24 cellular contexts compared by ENCODE assay signal in the genomic region with DNA sequence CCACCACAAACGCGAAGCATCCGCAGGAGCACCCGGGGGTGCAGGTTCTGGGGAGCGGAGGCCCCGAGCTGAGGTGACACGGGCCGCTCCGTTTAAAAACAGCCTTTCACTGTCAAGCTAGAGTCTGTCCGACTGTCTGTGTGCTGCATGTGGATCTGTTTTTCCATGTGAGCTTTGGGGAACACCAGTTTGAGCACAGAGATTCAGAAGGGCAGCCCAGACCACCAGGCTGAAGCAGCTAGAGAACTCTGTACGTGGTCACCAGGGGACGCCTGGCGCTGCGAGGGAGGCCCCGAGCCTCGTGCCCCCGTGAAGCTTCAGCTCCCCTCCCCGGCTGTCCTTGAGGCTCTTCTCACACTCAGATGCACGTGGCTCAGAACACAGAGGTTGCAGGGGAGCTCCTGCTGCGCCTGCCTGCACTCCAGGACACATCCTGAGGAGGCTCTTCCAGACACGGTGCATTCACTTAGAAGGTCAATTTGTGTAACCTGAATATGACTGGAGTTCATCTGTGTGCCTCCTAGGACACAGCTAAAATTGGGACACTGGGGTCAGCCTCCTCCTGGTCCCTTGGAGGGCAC.
"Had no signal": no experiment of that assay in that cellular context is flagged by ENCODE, and none has a peak within 500 bp of the region (broad histone marks: within the 10 kb centered on the region; RNA-seq: fewer than 3 reads in every experiment).

No MANE protein-coding gene starts in this region.

- ATAC-seq: effector memory CD8-positive, alpha-beta T cell; gastrocnemius medialis; left lobe of liver; naive thymus-derived CD4-positive, alpha-beta T cell; psoas muscle; sciatic nerve; stimulated activated memory B cell treated with anti-CD40 and anti-IgM and Interleukin-4, amounts not matched to agents 10 μg/mL and 1 μg/mL and 100 μg/mL, for 72 hours had no signal

- H3K36me3 ChIP-seq: esophagus muscularis mucosa, gastrocnemius medialis, heart right ventricle, neutrophil, spleen, tibial artery, upper lobe of left lung, uterus had no signal

- H3K9me3 Mint-ChIP-seq: effector memory CD8-positive, alpha-beta T cell; naive thymus-derived CD4-positive, alpha-beta T cell; stimulated activated memory B cell treated with anti-CD40 and anti-IgM and Interleukin-4, amounts not matched to agents 10 μg/mL and 1 μg/mL and 100 μg/mL, for 72 hours; stimulated activated naive CD8-positive, alpha-beta T cell treated with anti-CD3 and anti-CD28 coated beads, Interleukin-15, Interleukin-2, amounts not matched to agents 100 ng/mL and 50 ng/mL, for 24 hours had no signal

- H3K27me3 ChIP-seq: esophagus muscularis mucosa, gastrocnemius medialis, heart right ventricle, neutrophil, spleen, tibial artery, upper lobe of left lung, uterus had no signal

- H3K27ac ChIP-seq: epithelial cell of prostate, esophagus muscularis mucosa, gastrocnemius medialis, heart right ventricle, neutrophil, psoas muscle, spleen, tibial artery, upper lobe of left lung, uterus had no signal

- H3K4me1 ChIP-seq: gastrocnemius medialis, psoas muscle, upper lobe of left lung, uterus had no signal

- H3K9me3 ChIP-seq: esophagus muscularis mucosa, gastrocnemius medialis, heart right ventricle, neutrophil, psoas muscle, spleen, tibial artery, upper lobe of left lung, uterus had no signal

- H3K27me3 Mint-ChIP-seq: effector memory CD8-positive, alpha-beta T cell; stimulated activated memory B cell treated with anti-CD40 and anti-IgM and Interleukin-4, amounts not matched to agents 10 μg/mL and 1 μg/mL and 100 μg/mL, for 72 hours; stimulated activated naive CD8-positive, alpha-beta T cell treated with anti-CD3 and anti-CD28 coated beads, Interleukin-15, Interleukin-2, amounts not matched to agents 100 ng/mL and 50 ng/mL, for 24 hours had no signal

- H3K36me3 Mint-ChIP-seq: naive thymus-derived CD4-positive, alpha-beta T cell; stimulated activated memory B cell treated with anti-CD40 and anti-IgM and Interleukin-4, amounts not matched to agents 10 μg/mL and 1 μg/mL and 100 μg/mL, for 72 hours had no signal

- H3K4me3 Mint-ChIP-seq: effector memory CD8-positive, alpha-beta T cell; naive thymus-derived CD4-positive, alpha-beta T cell; nephron progenitor cell; stimulated activated memory B cell treated with anti-CD40 and anti-IgM and Interleukin-4, amounts not matched to agents 10 μg/mL and 1 μg/mL and 100 μg/mL, for 72 hours; stimulated activated naive CD8-positive, alpha-beta T cell treated with anti-CD3 and anti-CD28 coated beads, Interleukin-15, Interleukin-2, amounts not matched to agents 100 ng/mL and 50 ng/mL, for 24 hours had no signal

- DNase-seq: effector memory CD8-positive, alpha-beta T cell; gastrocnemius medialis; heart right ventricle; hypothalamus; islet precursor cell; mammary epithelial cell; naive thymus-derived CD4-positive, alpha-beta T cell; nephron progenitor cell; psoas muscle; retina; spleen; stimulated activated CD4-positive, alpha-beta T cell treated with anti-CD3 and anti-CD28 coated beads, Interleukin-15, amount 100 ng/mL, for 24 hours; stimulated activated CD4-positive, alpha-beta T cell treated with anti-CD3 and anti-CD28 coated beads, Interleukin-1b, Interleukin-23, amount 100 ng/mL, for 48 hours; stimulated activated CD4-positive, alpha-beta T cell treated with anti-CD3 and anti-CD28 coated beads, Interleukin-4, amount 100 ng/mL, for 24 hours; tibial artery; upper lobe of left lung; uterus had no signal

- H3K27ac Mint-ChIP-seq: effector memory CD8-positive, alpha-beta T cell; naive thymus-derived CD4-positive, alpha-beta T cell; nephron progenitor cell; stimulated activated memory B cell treated with anti-CD40 and anti-IgM and Interleukin-4, amounts not matched to agents 10 μg/mL and 1 μg/mL and 100 μg/mL, for 72 hours; stimulated activated naive CD8-positive, alpha-beta T cell treated with anti-CD3 and anti-CD28 coated beads, Interleukin-15, Interleukin-2, amounts not matched to agents 100 ng/mL and 50 ng/mL, for 24 hours had no signal

- H3K4me3 ChIP-seq: esophagus muscularis mucosa, gastrocnemius medialis, heart right ventricle, psoas muscle, spleen, tibial artery, upper lobe of left lung, uterus had no signal
